In genomic region chr1:172909606-172910326, GRCh38 we compare ENCODE assay signal across 1 cellular context.
TF ChIP-seq lines count a peak whose summit lies in the region.

No MANE protein-coding gene starts in this region.

TF ChIP-seq in HCT116, 20 proteins besides CTCF, POLR2A, EP300 and RAD21 (continued from another document):
- no peak for TF ChIP-seq REST (IDR thresholded peaks at IDR 0.05; ENCODE audit: low read depth)
- TF ChIP-seq EZH2phosphoT487 (IDR thresholded peaks at IDR 0.05; ENCODE audit: borderline replicate concordance): no peak
- TF ChIP-seq CBX3 (IDR thresholded peaks at IDR 0.05; ENCODE audit: low read depth): peak; percentile 40
- no peak for TF ChIP-seq ELF1 (IDR thresholded peaks at IDR 0.05; ENCODE audit: borderline replicate concordance, low read depth)
- TF ChIP-seq MAX (IDR thresholded peaks at IDR 0.05): peak; percentile 35; the same call in 1 of the 2 replicates
- TF ChIP-seq SRF (IDR thresholded peaks at IDR 0.05; ENCODE audit: low read depth): 0 out of 2 replicates have a peak, but pooled peaks have one; percentile 60
- TF ChIP-seq EZH2 (IDR thresholded peaks at IDR 0.05): no peak
- TF ChIP-seq JUND (IDR thresholded peaks at IDR 0.05): peak; percentile 55
- peak; percentile 41 for TF ChIP-seq SP1 (IDR thresholded peaks at IDR 0.05; ENCODE audit: low read depth)
- 0 out of 2 replicates have a peak, but pooled peaks have one; percentile 33 for TF ChIP-seq SIN3A (IDR thresholded peaks at IDR 0.05; ENCODE audit: low read depth)
- peak; percentile 64; the same call in 1 of the 2 replicates for TF ChIP-seq ATF3 (IDR thresholded peaks at IDR 0.05)
- TF ChIP-seq EGR1 (IDR thresholded peaks at IDR 0.05; ENCODE audit: low read depth): no peak
- TF ChIP-seq POLR2AphosphoS5 (IDR thresholded peaks at IDR 0.05; ENCODE audit: low read depth, low read length): peak; percentile 37; the same call in 1 of the 2 replicates
- TF ChIP-seq TCF7L2 (IDR thresholded peaks at IDR 0.05; ENCODE audit: borderline replicate concordance, extremely low read depth, insufficient read depth, insufficient read length): peak; percentile 26
- TF ChIP-seq CEBPB (IDR thresholded peaks at IDR 0.05; ENCODE audit: low read depth): peak; percentile 85
